In genomic region chr7:19410096-19410495, GRCh38 we compare ENCODE assay signal across 17 cellular contexts.
DNase-seq lines count a peak whose midpoint lies in the region; ATAC-seq lines count a peak whose summit lies in the region.
"Had no signal": no experiment of that assay in that cellular context is flagged by ENCODE, and none has a peak within 500 bp of the region (broad histone marks: within the 10 kb centered on the region; RNA-seq: fewer than 3 reads in every experiment).

No MANE protein-coding gene starts in this region.

- DNase-seq in NCI-H1092 treated with DMSO at 0.1 percent for 48 hours (lab: John Stamatoyannopoulos, UW) (peak; percentile 45), NCI-H1092 (lab: John Stamatoyannopoulos, UW) (no peak), SK-N-MC (ENCODE audit: low read depth, low spot score) (no peak), fibroblast of peridontal ligament (ENCODE audit: extremely low read depth) (peak; percentile 72), NCI-H82 (lab: John Stamatoyannopoulos, UW) (no peak), medulla oblongata (ENCODE audit: extremely low spot score) (no peak), iPS-NIHi11 (ENCODE audit: low spot score) (no peak)
- DNase-seq: 8988T, Caco-2, GDM1, HFFc6, NCI-H1417 treated with DMSO at 0.1 percent for 48 hours, NCI-H2029 treated with DMSO at 0.1 percent for 48 hours, NCI-H524 treated with DMSO at 0.1 percent for 48 hours had no signal

- no peak overlapping the region for H3K4me3 ChIP-seq in SK-N-MC

- no peaks in the 10 kb centered on the region for H3K36me3 ChIP-seq in SK-N-MC (ENCODE audit: insufficient read depth, low read length)

- no peak overlapping the region for H3K9ac ChIP-seq in SK-N-MC (ENCODE audit: insufficient read length)
- H3K9ac ChIP-seq: KMS-11 had no signal

- 0 out of 2 replicates have a peak overlapping the region, but pooled peaks have one; percentile 1 for H3K27ac ChIP-seq in SK-N-MC
- H3K27ac ChIP-seq: KMS-11, RWPE1 had no signal

- no peaks in the 10 kb centered on the region for H3K9me3 ChIP-seq in SK-N-MC (ENCODE audit: low read depth, low read length)
- H3K9me3 ChIP-seq: Caco-2 had no signal

- no peak for ATAC-seq in GM18870 (IDR thresholded peaks at IDR 0.05; ENCODE audit: unreplicated experiment)

Comparison
In these comparisons a context has a peak if more than half of its experiments do, and no peak if none do; other contexts are left out.
1. DNase-seq: peak in NCI-H1092 treated with DMSO at 0.1 percent for 48 hours (single experiment) and fibroblast of peridontal ligament (single experiment); none in NCI-H1092 (single experiment), SK-N-MC (single experiment), NCI-H82 (single experiment), medulla oblongata (single experiment) and iPS-NIHi11 (single experiment).